Comparison of ENCODE assay signal across 8 cellular contexts in genomic region chr1:167219646-167220536, GRCh38. TPM values are rescaled to one million over a fixed set of nuclear protein-coding genes. Genes with fewer than 3 reads are reported as not detected.
DNase-seq lines count a peak whose midpoint lies in the region; ATAC-seq and TF ChIP-seq lines count a peak whose summit lies in the region.

No MANE protein-coding gene starts in this region.

- H3K4me3 ChIP-seq in AG04450 (ENCODE audit: low read depth, low read length) = peak overlapping the region; percentile 99

- peaks cover 42% of the 10 kb centered on the region for H3K4me1 Mint-ChIP-seq in WTC11

- peak overlapping the region; percentile 39 for H3K27ac ChIP-seq in AG04450 (ENCODE audit: low read depth, low read length)

- POLR2A ChIA-PET in AG04450 (lab: Yijun Ruan, JAX) = interaction anchor here (0.6 to 1.4 kb wide), 9 partner anchors 235 to 1361 kb away, joined by 3 to 7 read pairs (median 3); partner anchors contain the start of genes CREG1 and POGK
- POLR2A ChIA-PET in WTC11 (lab: Charles Lee) = interaction anchor here (0.6 to 2.6 kb wide), 29 partner anchors 9 to 344 kb away, joined by 3 to 22 read pairs (median 5); partner anchors contain the start of genes CREG1, STYXL2 and TADA1

- H3K27me3 Mint-ChIP-seq in WTC11 (ENCODE audit: low read depth) = peaks cover 6% of the 10 kb centered on the region; the same call in 1 of the 2 replicates

- DNase-seq in AG04450 (ENCODE audit: low read depth, low spot score) (peak; percentile 6), NCI-H2227 treated with DMSO at 0.1 percent for 48 hours (lab: John Stamatoyannopoulos, UW) (peak; percentile 84), WTC11 (ENCODE audit: low spot score) (peak; percentile 95), iris pigment epithelial cell (ENCODE audit: low read depth) (peak; percentile 58)
- peak; percentile 90 for DNase-seq in central memory CD4-positive, alpha-beta T cell
- DNase-seq in stimulated activated CD4-positive, alpha-beta T cell treated with anti-CD3 and anti-CD28 coated beads, Interleukin-12 subunit alpha, Interleukin-12 subunit beta, amount 100 ng/mL, for 4 hours = peak; percentile 85

- no peaks in the 10 kb centered on the region for H3K27me3 ChIP-seq in AG04450 (ENCODE audit: control insufficient read depth, insufficient read depth, low read length)

- ATAC-seq in GM19023 (IDR thresholded peaks at IDR 0.05; ENCODE audit: unreplicated experiment) (peak; percentile 32), HG03175 (IDR thresholded peaks at IDR 0.05; ENCODE audit: unreplicated experiment) (peak; percentile 51), WTC11 (peak; percentile 68)

- H3K9me3 Mint-ChIP-seq in WTC11 = peaks cover 7% of the 10 kb centered on the region

- H3K36me3 Mint-ChIP-seq in WTC11 = peaks cover 7% of the 10 kb centered on the region

- no peaks in the 10 kb centered on the region; the same call in 1 of the 2 replicates for H3K9me3 ChIP-seq in AG04450 (ENCODE audit: control insufficient read depth, insufficient read depth, low read length)

- no peak; the same call in 1 of the 2 replicates for TF ChIP-seq CTCF in AG04450 (IDR thresholded peaks at IDR 0.05; ENCODE audit: low read depth, low read length)
- TF ChIP-seq CTCF in WTC11 (IDR thresholded peaks at IDR 0.05) = no peak

- peak overlapping the region; percentile 100 for H3K27ac Mint-ChIP-seq in WTC11

- CTCF ChIA-PET in AG04450 (lab: Charles Lee) = interaction anchor here (0.5 to 3.6 kb wide), 176 partner anchors 9 to 1831 kb away, joined by 3 to 128 read pairs (median 5); partner anchors contain the start of genes CREG1, DCAF6, GPA33 and TADA1
- CTCF ChIA-PET in WTC11 (lab: Charles Lee) = interaction anchor here (0.5 to 4.1 kb wide), 68 partner anchors 8 to 1808 kb away, joined by 3 to 69 read pairs (median 5); partner anchors contain the start of genes CREG1, MPZL1, STYXL2 and TADA1

- peak overlapping the region; percentile 83 for H3K4me3 Mint-ChIP-seq in WTC11

TF ChIP-seq in WTC11, 78 proteins besides CTCF, POLR2A, EP300 and RAD21 (continues in another document):
- TF ChIP-seq ETV6 (CRISPR knock-in tag; IDR thresholded peaks at IDR 0.05) (peak; percentile 95), PRDM15 (CRISPR knock-in tag; IDR thresholded peaks at IDR 0.05) (0 out of 2 replicates have a peak, but pooled peaks have one; percentile 27), ESRRA (CRISPR knock-in tag; IDR thresholded peaks at IDR 0.05; ENCODE audit: borderline replicate concordance) (no peak), USF1 (CRISPR knock-in tag; IDR thresholded peaks at IDR 0.05) (peak; percentile 53; the same call in 1 of the 2 replicates), ZNF425 (CRISPR knock-in tag; conservative IDR thresholded peaks at IDR 0.05) (no peak), TEAD4 (CRISPR knock-in tag; IDR thresholded peaks at IDR 0.05) (no peak), ZNF423 (CRISPR knock-in tag; IDR thresholded peaks at IDR 0.05) (peak; percentile 8; the same call in 1 of the 2 replicates), MXD4 (CRISPR knock-in tag; IDR thresholded peaks at IDR 0.05; ENCODE audit: borderline replicate concordance) (no peak), ZBTB21 (CRISPR knock-in tag; IDR thresholded peaks at IDR 0.05; ENCODE audit: borderline replicate concordance) (no peak), ZNF138 (CRISPR knock-in tag; conservative IDR thresholded peaks at IDR 0.05) (no peak), CREB1 (CRISPR knock-in tag; IDR thresholded peaks at IDR 0.05) (0 out of 2 replicates have a peak, but pooled peaks have one; percentile 28), KAT7 (CRISPR knock-in tag; IDR thresholded peaks at IDR 0.05; ENCODE audit: borderline replicate concordance) (no peak), SMAD4 (CRISPR knock-in tag; IDR thresholded peaks at IDR 0.05) (no peak), NFATC4 (CRISPR knock-in tag; IDR thresholded peaks at IDR 0.05) (peak; percentile 82; the same call in 1 of the 2 replicates)
- TF ChIP-seq, protein P1, sequence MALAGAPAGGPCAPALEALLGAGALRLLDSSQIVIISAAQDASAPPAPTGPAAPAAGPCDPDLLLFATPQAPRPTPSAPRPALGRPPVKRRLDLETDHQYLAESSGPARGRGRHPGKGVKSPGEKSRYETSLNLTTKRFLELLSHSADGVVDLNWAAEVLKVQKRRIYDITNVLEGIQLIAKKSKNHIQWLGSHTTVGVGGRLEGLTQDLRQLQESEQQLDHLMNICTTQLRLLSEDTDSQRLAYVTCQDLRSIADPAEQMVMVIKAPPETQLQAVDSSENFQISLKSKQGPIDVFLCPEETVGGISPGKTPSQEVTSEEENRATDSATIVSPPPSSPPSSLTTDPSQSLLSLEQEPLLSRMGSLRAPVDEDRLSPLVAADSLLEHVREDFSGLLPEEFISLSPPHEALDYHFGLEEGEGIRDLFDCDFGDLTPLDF (CRISPR knock-in tag; IDR thresholded peaks at IDR 0.05) = no peak
- TF ChIP-seq, protein P2, sequence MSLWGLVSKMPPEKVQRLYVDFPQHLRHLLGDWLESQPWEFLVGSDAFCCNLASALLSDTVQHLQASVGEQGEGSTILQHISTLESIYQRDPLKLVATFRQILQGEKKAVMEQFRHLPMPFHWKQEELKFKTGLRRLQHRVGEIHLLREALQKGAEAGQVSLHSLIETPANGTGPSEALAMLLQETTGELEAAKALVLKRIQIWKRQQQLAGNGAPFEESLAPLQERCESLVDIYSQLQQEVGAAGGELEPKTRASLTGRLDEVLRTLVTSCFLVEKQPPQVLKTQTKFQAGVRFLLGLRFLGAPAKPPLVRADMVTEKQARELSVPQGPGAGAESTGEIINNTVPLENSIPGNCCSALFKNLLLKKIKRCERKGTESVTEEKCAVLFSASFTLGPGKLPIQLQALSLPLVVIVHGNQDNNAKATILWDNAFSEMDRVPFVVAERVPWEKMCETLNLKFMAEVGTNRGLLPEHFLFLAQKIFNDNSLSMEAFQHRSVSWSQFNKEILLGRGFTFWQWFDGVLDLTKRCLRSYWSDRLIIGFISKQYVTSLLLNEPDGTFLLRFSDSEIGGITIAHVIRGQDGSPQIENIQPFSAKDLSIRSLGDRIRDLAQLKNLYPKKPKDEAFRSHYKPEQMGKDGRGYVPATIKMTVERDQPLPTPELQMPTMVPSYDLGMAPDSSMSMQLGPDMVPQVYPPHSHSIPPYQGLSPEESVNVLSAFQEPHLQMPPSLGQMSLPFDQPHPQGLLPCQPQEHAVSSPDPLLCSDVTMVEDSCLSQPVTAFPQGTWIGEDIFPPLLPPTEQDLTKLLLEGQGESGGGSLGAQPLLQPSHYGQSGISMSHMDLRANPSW (CRISPR knock-in tag; conservative IDR thresholded peaks at IDR 0.05; ENCODE audit: low read depth) = no peak

RNA-seq across cellular contexts. Expression of gene POU2F1, which starts 0.8 kb away (rescaled TPM):
- 2.7 and 2.8 TPM in 2 replicates for polyA plus RNA-seq in AG04450 (2011; rRNA removed)
- polyA minus RNA-seq in AG04450 (2011; rRNA and poly(A)+ RNA removed) = 10.0 and 10.8 TPM in 2 replicates
- 51.0 to 55.0 TPM (median 51.3 TPM) in 3 replicates for total RNA-seq in WTC11 (2021)

Comparison
In these comparisons a context has a peak if more than half of its experiments do, and no peak if none do; other contexts are left out.
1. Peak in every context shown above with its lines: DNase-seq, ATAC-seq, H3K4me3 ChIP-seq and H3K27ac ChIP-seq.
2. DNase-seq: peak in every context shown above with its lines; median percentile 95 in WTC11; 90 in central memory CD4-positive, alpha-beta T cell; 85 in stimulated activated CD4-positive, alpha-beta T cell treated with anti-CD3 and anti-CD28 coated beads, Interleukin-12 subunit alpha, Interleukin-12 subunit beta, amount 100 ng/mL, for 4 hours; 84 in NCI-H2227 treated with DMSO at 0.1 percent for 48 hours; 58 in iris pigment epithelial cell; 6 in AG04450.